12 cellular contexts compared by ENCODE assay signal in genomic region chr1:217542837-217543236, GRCh38.
A peak's percentile ranks its signal among the peaks of the same experiment; 100 is the strongest.
DNase-seq lines count a peak whose midpoint lies in the region; ATAC-seq and TF ChIP-seq lines count a peak whose summit lies in the region.
"Had no signal": no experiment of that assay in that cellular context is flagged by ENCODE, and none has a peak within 500 bp of the region (broad histone marks: within the 10 kb centered on the region; RNA-seq: fewer than 3 reads in every experiment).

No MANE protein-coding gene starts in this region.

- no peaks in the 10 kb centered on the region for H3K36me3 ChIP-seq in OCI-LY1 (ENCODE audit: insufficient read depth, low read length)
- H3K36me3 ChIP-seq: thoracic aorta had no signal

- H3K4me2 ChIP-seq in OCI-LY1 (ENCODE audit: low read length), result no peak overlapping the region

- peaks cover 24% of the 10 kb centered on the region for H3K36me3 Mint-ChIP-seq in progenitor cell of endocrine pancreas (ENCODE audit: insufficient read depth)

- no peak overlapping the region for H3K9ac ChIP-seq in OCI-LY1 (ENCODE audit: low read length)

- no peak overlapping the region for H2AFZ ChIP-seq in OCI-LY1 (ENCODE audit: low read length)

- no peaks in the 10 kb centered on the region for H3K9me2 ChIP-seq in OCI-LY1 (ENCODE audit: low read depth, low read length)

- no peaks in the 10 kb centered on the region for H4K20me1 ChIP-seq in OCI-LY1 (ENCODE audit: insufficient read depth, low read length)

- H3K9me3 ChIP-seq in OCI-LY1 (ENCODE audit: low read length), result peaks cover 4% of the 10 kb centered on the region; the same call in 1 of the 2 replicates
- H3K9me3 ChIP-seq: MG63, thoracic aorta had no signal

- no peaks in the 10 kb centered on the region for H3K27me3 Mint-ChIP-seq in progenitor cell of endocrine pancreas
- H3K27me3 Mint-ChIP-seq: activated CD4-positive, alpha-beta memory T cell treated with anti-CD3 and anti-CD28 coated beads for 36 hours; activated naive CD4-positive, alpha-beta T cell treated with anti-CD3 and anti-CD28 coated beads, Interleukin-2, amount 10 ng/mL, durations not matched to agents 7 days and 5 days had no signal

- DNase-seq in progenitor cell of endocrine pancreas (ENCODE audit: low spot score, unreplicated experiment), result no peak
- DNase-seq in NCI-H128 (lab: John Stamatoyannopoulos, UW; ENCODE audit: unreplicated experiment), result no peak
- no peak for DNase-seq in GF-D8 (lab: John Stamatoyannopoulos, UW)
- no peak for DNase-seq in DMS53 (lab: John Stamatoyannopoulos, UW)
- DNase-seq: activated CD4-positive, alpha-beta memory T cell treated with anti-CD3 and anti-CD28 coated beads for 36 hours; activated naive CD4-positive, alpha-beta T cell treated with anti-CD3 and anti-CD28 coated beads, Interleukin-2, amount 10 ng/mL, durations not matched to agents 7 days and 5 days; MG63 had no signal

- H3K4me1 ChIP-seq in OCI-LY1 (ENCODE audit: insufficient read depth, low read length, severe bottlenecking), result peaks cover 16% of the 10 kb centered on the region

- H3K27ac ChIP-seq in OCI-LY1 (ENCODE audit: low read depth, low read length, poor library complexity, severe bottlenecking), result peak overlapping the region; percentile 59
- H3K27ac ChIP-seq: thoracic aorta had no signal

- peaks cover 21% of the 10 kb centered on the region for H3K4me1 Mint-ChIP-seq in progenitor cell of endocrine pancreas (ENCODE audit: low read depth)
- H3K4me1 Mint-ChIP-seq: activated naive CD4-positive, alpha-beta T cell treated with anti-CD3 and anti-CD28 coated beads, Interleukin-2, amount 10 ng/mL, durations not matched to agents 7 days and 5 days had no signal

- H3F3A ChIP-seq in OCI-LY1 (ENCODE audit: insufficient read depth, low read length), result no peaks in the 10 kb centered on the region

- H3K9me3 Mint-ChIP-seq in progenitor cell of endocrine pancreas (ENCODE audit: low read depth), result peaks cover 17% of the 10 kb centered on the region

- H3K27me3 ChIP-seq in OCI-LY1 (ENCODE audit: insufficient read depth, low read length), result no peaks in the 10 kb centered on the region
- H3K27me3 ChIP-seq: MG63 had no signal

- H3K4me3 Mint-ChIP-seq in progenitor cell of endocrine pancreas (ENCODE audit: low read depth), result no peak overlapping the region
- H3K4me3 Mint-ChIP-seq: activated CD4-positive, alpha-beta memory T cell treated with anti-CD3 and anti-CD28 coated beads for 36 hours; activated naive CD4-positive, alpha-beta T cell treated with anti-CD3 and anti-CD28 coated beads, Interleukin-2, amount 10 ng/mL, durations not matched to agents 7 days and 5 days had no signal

- no peaks in the 10 kb centered on the region for H3K79me2 ChIP-seq in OCI-LY1 (ENCODE audit: insufficient read depth, low read length)

- no peak for TF ChIP-seq CTCF in OCI-LY1 (IDR thresholded peaks at IDR 0.05; ENCODE audit: low read length)
- no peak for TF ChIP-seq CTCF in progenitor cell of endocrine pancreas (IDR thresholded peaks at IDR 0.05; ENCODE audit: unreplicated experiment)

- H3K4me3 ChIP-seq in OCI-LY1 (ENCODE audit: low read depth, low read length, poor library complexity, severe bottlenecking), result no peak overlapping the region
- H3K4me3 ChIP-seq: MG63, thoracic aorta had no signal

- no peak overlapping the region for H3K27ac Mint-ChIP-seq in progenitor cell of endocrine pancreas
- H3K27ac Mint-ChIP-seq: activated CD4-positive, alpha-beta memory T cell treated with anti-CD3 and anti-CD28 coated beads for 36 hours; activated naive CD4-positive, alpha-beta T cell treated with anti-CD3 and anti-CD28 coated beads, Interleukin-2, amount 10 ng/mL, durations not matched to agents 7 days and 5 days had no signal

- peak; percentile 94 for ATAC-seq in GM18858 (IDR thresholded peaks at IDR 0.05; ENCODE audit: unreplicated experiment)
- peak; percentile 89 for ATAC-seq in GM21423 (IDR thresholded peaks at IDR 0.05; ENCODE audit: unreplicated experiment)
- ATAC-seq in HG03025 (IDR thresholded peaks at IDR 0.05; ENCODE audit: low FRiP score, unreplicated experiment), result peak; percentile 99
